In genomic region chr4:6918345-6918744, GRCh38 we compare ENCODE assay signal across 10 cellular contexts. TPM values are rescaled to one million over a fixed set of nuclear protein-coding genes. Genes with fewer than 3 reads are reported as not detected.
DNase-seq lines count a peak whose midpoint lies in the region; ATAC-seq lines count a peak whose summit lies in the region.
"Had no signal": no experiment of that assay in that cellular context is flagged by ENCODE, and none has a peak within 500 bp of the region (broad histone marks: within the 10 kb centered on the region; RNA-seq: fewer than 3 reads in every experiment).

No MANE protein-coding gene starts in this region.

- H3K27me3 Mint-ChIP-seq in CD4-positive, CD25-positive, alpha-beta regulatory T cell: no peaks in the 10 kb centered on the region
- H3K27me3 Mint-ChIP-seq: progenitor cell of endocrine pancreas had no signal

- DNase-seq in CD4-positive, CD25-positive, alpha-beta regulatory T cell: peak in 2 of 3 donors; percentile 34 to 75
- DNase-seq in LHCN-M2 (ENCODE audit: low read depth) (peak; percentile 41), myocyte (ENCODE audit: low read depth) (peak; percentile 53), glomerular visceral epithelial cell (ENCODE audit: extremely low spot score) (no peak)
- DNase-seq: activated CD4-positive, alpha-beta T cell treated with anti-CD3 and anti-CD28 coated beads for 1 hour had no signal

- ATAC-seq in CD4-positive, CD25-positive, alpha-beta regulatory T cell (ENCODE audit: low read depth in 2 of 2): peak; percentile 26 to 45
- no peak for ATAC-seq in HG03135 (IDR thresholded peaks at IDR 0.05; ENCODE audit: unreplicated experiment)
- no peak for ATAC-seq in HG02970 (IDR thresholded peaks at IDR 0.05; ENCODE audit: low FRiP score, unreplicated experiment)
- no peak for ATAC-seq in GM21619 (IDR thresholded peaks at IDR 0.05; ENCODE audit: unreplicated experiment)

- peaks cover 70% of the 10 kb centered on the region for H3K4me1 ChIP-seq in CD4-positive, CD25-positive, alpha-beta regulatory T cell (ENCODE audit: control insufficient read depth, insufficient read depth, low read length, poor library complexity, severe bottlenecking)

- peaks cover 3% of the 10 kb centered on the region for H3K36me3 ChIP-seq in CD4-positive, CD25-positive, alpha-beta regulatory T cell (ENCODE audit: control insufficient read depth, insufficient read depth, low read length)

- H3K9me3 Mint-ChIP-seq in CD4-positive, CD25-positive, alpha-beta regulatory T cell: no peaks in the 10 kb centered on the region

- H3K27me3 ChIP-seq in CD4-positive, CD25-positive, alpha-beta regulatory T cell (ENCODE audit: control insufficient read depth, insufficient read depth, low read length): no peaks in the 10 kb centered on the region

- peak overlapping the region; percentile 82 for H3K27ac ChIP-seq in CD4-positive, CD25-positive, alpha-beta regulatory T cell (ENCODE audit: insufficient read depth, low read length, poor library complexity, severe bottlenecking)
- H3K27ac ChIP-seq in angular gyrus (ENCODE audit: low read depth, low read length): peak overlapping the region; percentile 26

- H3K4me3 Mint-ChIP-seq in CD4-positive, CD25-positive, alpha-beta regulatory T cell: peak overlapping the region; percentile 67 to 97 (median 77)

- H3K36me3 Mint-ChIP-seq in CD4-positive, CD25-positive, alpha-beta regulatory T cell: peaks cover 4% of the 10 kb centered on the region

- H3K9me3 ChIP-seq in CD4-positive, CD25-positive, alpha-beta regulatory T cell (ENCODE audit: control insufficient read depth in 2 of 2, low read length in 2 of 2): no peaks in the 10 kb centered on the region

- H3K4me1 Mint-ChIP-seq in CD4-positive, CD25-positive, alpha-beta regulatory T cell: peaks cover 31 to 90% (median 69%) of the 10 kb centered on the region in 4 donors

- H3K4me3 ChIP-seq in CD4-positive, CD25-positive, alpha-beta regulatory T cell (ENCODE audit: low read depth, low read length): peak overlapping the region; percentile 78

- H3K27ac Mint-ChIP-seq in CD4-positive, CD25-positive, alpha-beta regulatory T cell: peak overlapping the region; percentile 93 to 96 (median 96)

RNA-seq across cellular contexts. Expression of gene TBC1D14, which starts 8.7 kb away (rescaled TPM):
- total RNA-seq in CD4-positive, CD25-positive, alpha-beta regulatory T cell: 67.7 TPM
- polyA plus RNA-seq in CD4-positive, CD25-positive, alpha-beta regulatory T cell: 10 to 100 TPM; 46.6 to 63.0 (median 52.0) TPM
- total RNA-seq in LHCN-M2 (2014; rRNA removed) (46.1 and 51.9 TPM in 2 replicates), myocyte (48.6 and 51.8 TPM in 2 replicates)
- 18.3 TPM for polyA plus RNA-seq in LHCN-M2 (2012)
- polyA plus RNA-seq in myocyte (2012): 31.4 TPM

Comparison
In these comparisons a context has a peak if more than half of its experiments do, and no peak if none do; other contexts are left out.
1. ATAC-seq: peak in CD4-positive, CD25-positive, alpha-beta regulatory T cell (2 of 2); none in HG03135 (single experiment), HG02970 (single experiment) and GM21619 (single experiment).